20 cellular contexts compared by ENCODE assay signal in genomic region chr5:35393901-35394300, GRCh38.
DNase-seq lines count a peak whose midpoint lies in the region; ATAC-seq and TF ChIP-seq lines count a peak whose summit lies in the region.
"Had no signal": no experiment of that assay in that cellular context is flagged by ENCODE, and none has a peak within 500 bp of the region (broad histone marks: within the 10 kb centered on the region; RNA-seq: fewer than 3 reads in every experiment).

No MANE protein-coding gene starts in this region.

- no peak for TF ChIP-seq CTCF in activated B cell treated with CpG ODN at 0.5 μM for 24 hours (IDR thresholded peaks at IDR 0.05)

- CTCF ChIA-PET in activated B cell treated with CpG ODN at 0.5 μM for 24 hours (lab: Charles Lee): no interaction called here

- H3K4me1 Mint-ChIP-seq in activated B cell treated with CpG ODN at 0.5 μM for 24 hours (peaks cover 7% of the 10 kb centered on the region), memory B cell (no peaks in the 10 kb centered on the region)
- H3K4me1 Mint-ChIP-seq in activated CD4-positive, alpha-beta T cell treated with anti-CD3 and anti-CD28 coated beads, Interleukin-2, amount 10 ng/mL, durations not matched to agents 24 days and 14 days: no peaks in the 10 kb centered on the region
- H3K4me1 Mint-ChIP-seq in activated T-cell treated with anti-CD3 and anti-CD28 coated beads, Interleukin-2, amount 50 U/mL, for 24 hours (ENCODE audit: low read depth): no peaks in the 10 kb centered on the region

- H3K9me3 Mint-ChIP-seq in activated B cell treated with CpG ODN at 0.5 μM for 24 hours (peaks cover 3% of the 10 kb centered on the region), memory B cell (peaks cover 5% of the 10 kb centered on the region)
- H3K9me3 Mint-ChIP-seq in activated CD4-positive, alpha-beta T cell treated with anti-CD3 and anti-CD28 coated beads, Interleukin-2, amount 10 ng/mL, durations not matched to agents 24 days and 14 days: no peaks in the 10 kb centered on the region
- peaks cover 12% of the 10 kb centered on the region for H3K9me3 Mint-ChIP-seq in activated T-cell treated with anti-CD3 and anti-CD28 coated beads, Interleukin-2, amount 50 U/mL, for 24 hours

- H3K27ac Mint-ChIP-seq in activated B cell treated with CpG ODN at 0.5 μM for 24 hours (peak overlapping the region; percentile 16), memory B cell (no peak overlapping the region)
- no peak overlapping the region for H3K27ac Mint-ChIP-seq in activated CD4-positive, alpha-beta T cell treated with anti-CD3 and anti-CD28 coated beads, Interleukin-2, amount 10 ng/mL, durations not matched to agents 24 days and 14 days
- no peak overlapping the region for H3K27ac Mint-ChIP-seq in activated T-cell treated with anti-CD3 and anti-CD28 coated beads, Interleukin-2, amount 50 U/mL, for 24 hours

- POLR2A ChIA-PET in activated B cell treated with CpG ODN at 0.5 μM for 24 hours (lab: Charles Lee): no interaction called here

- no peaks in the 10 kb centered on the region for H3K36me3 Mint-ChIP-seq in activated B cell treated with CpG ODN at 0.5 μM for 24 hours (ENCODE audit: low read depth)
- H3K36me3 Mint-ChIP-seq in memory B cell: peaks cover 2% of the 10 kb centered on the region
- H3K36me3 Mint-ChIP-seq in activated CD4-positive, alpha-beta T cell treated with anti-CD3 and anti-CD28 coated beads, Interleukin-2, amount 10 ng/mL, durations not matched to agents 24 days and 14 days (ENCODE audit: low read depth): no peaks in the 10 kb centered on the region
- no peaks in the 10 kb centered on the region for H3K36me3 Mint-ChIP-seq in activated T-cell treated with anti-CD3 and anti-CD28 coated beads, Interleukin-2, amount 50 U/mL, for 24 hours (ENCODE audit: low read depth)

- DNase-seq in NOMO-1 treated with DMSO at 0.1 percent for 48 hours (lab: John Stamatoyannopoulos, UW; ENCODE audit: unreplicated experiment) (peak; percentile 46), NOMO-1 (lab: John Stamatoyannopoulos, UW; ENCODE audit: unreplicated experiment in 2 of 2) (no peak), activated B cell treated with CpG ODN at 0.5 μM for 24 hours (no peak), memory B cell (ENCODE audit: low spot score in 2 of 2) (no peak), hepatic stellate cell (ENCODE audit: low spot score) (no peak)
- DNase-seq in activated CD4-positive, alpha-beta T cell treated with anti-CD3 and anti-CD28 coated beads, Interleukin-2, amount 10 ng/mL, durations not matched to agents 24 days and 14 days: no peak
- no peak for DNase-seq in activated T-cell treated with anti-CD3 and anti-CD28 coated beads, Interleukin-2, amount 50 U/mL, for 24 hours
- DNase-seq: C1 segment of cervical spinal cord; DMS53; GDM1; IMR-90; NCI-H1092 treated with DMSO at 0.1 percent for 48 hours; NCI-H1436 treated with DMSO at 0.1 percent for 48 hours; NCI-H1930; NCI-H2227 treated with DMSO at 0.1 percent for 48 hours; NCI-H524; NCI-H774; NK-92 treated with Interleukin-12 subunit alpha and Interleukin-12 subunit beta, amount 100 ng/mL, for 24 hours had no signal

- intact Hi-C loops in activated B cell treated with CpG ODN at 0.5 μM for 24 hours (cut with micrococcal nuclease): loop anchor here (2.0 kb wide), 1 partner anchor 75 kb away; no protein-coding TSS in a partner anchor
- intact Hi-C loops in activated CD4-positive, alpha-beta T cell treated with anti-CD3 and anti-CD28 coated beads, Interleukin-2, amount 10 ng/mL, durations not matched to agents 24 days and 14 days (cut with micrococcal nuclease): no loop called here

- H3K4me3 Mint-ChIP-seq in activated B cell treated with CpG ODN at 0.5 μM for 24 hours: no peak overlapping the region
- no peak overlapping the region for H3K4me3 Mint-ChIP-seq in memory B cell
- no peak overlapping the region for H3K4me3 Mint-ChIP-seq in activated CD4-positive, alpha-beta T cell treated with anti-CD3 and anti-CD28 coated beads, Interleukin-2, amount 10 ng/mL, durations not matched to agents 24 days and 14 days
- H3K4me3 Mint-ChIP-seq in activated T-cell treated with anti-CD3 and anti-CD28 coated beads, Interleukin-2, amount 50 U/mL, for 24 hours: no peak overlapping the region

- no peaks in the 10 kb centered on the region for H3K27me3 Mint-ChIP-seq in activated B cell treated with CpG ODN at 0.5 μM for 24 hours
- no peaks in the 10 kb centered on the region for H3K27me3 Mint-ChIP-seq in memory B cell
- H3K27me3 Mint-ChIP-seq in activated CD4-positive, alpha-beta T cell treated with anti-CD3 and anti-CD28 coated beads, Interleukin-2, amount 10 ng/mL, durations not matched to agents 24 days and 14 days: no peaks in the 10 kb centered on the region
- peaks cover 7% of the 10 kb centered on the region for H3K27me3 Mint-ChIP-seq in activated T-cell treated with anti-CD3 and anti-CD28 coated beads, Interleukin-2, amount 50 U/mL, for 24 hours

- ATAC-seq in activated B cell treated with CpG ODN at 0.5 μM for 24 hours (ENCODE audit: low read depth) (peak; percentile 49), memory B cell (ENCODE audit: low read depth) (peak; percentile 70), HG02759 (IDR thresholded peaks at IDR 0.05; ENCODE audit: unreplicated experiment) (no peak)
- ATAC-seq: Right ventricle myocardium inferior had no signal
